ENCODE assay signal across 32 cellular contexts in genomic region chr18:63986885-63987284, GRCh38. TPM values are rescaled to one million over a fixed set of nuclear protein-coding genes. Genes with fewer than 3 reads are reported as not detected.
"Had no signal": no experiment of that assay in that cellular context is flagged by ENCODE, and none has a peak within 500 bp of the region (broad histone marks: within the 10 kb centered on the region; RNA-seq: fewer than 3 reads in every experiment).

No MANE protein-coding gene starts in this region.

- H3K4me3 ChIP-seq: left ventricle myocardium inferior, lung, pancreas, prostate gland, sigmoid colon, stomach, testis, thyroid gland, transverse colon, upper lobe of left lung, vagina had no signal

- H3K4me1 Mint-ChIP-seq: stimulated activated naive B cell treated with anti-CD40 and anti-IgM and Interleukin-4, amounts not matched to agents 10 μg/mL and 1 μg/mL and 100 μg/mL, for 72 hours had no signal

- H3K27me3 ChIP-seq: pancreas, sigmoid colon, stomach, testis, thyroid gland, transverse colon, upper lobe of left lung, vagina had no signal

- H3K9me3 Mint-ChIP-seq: mesothelial cell of epicardium; naive thymus-derived CD4-positive, alpha-beta T cell; natural killer cell treated with Interleukin-12 subunit alpha and Interleukin-12 subunit beta and Interleukin-15 and Interleukin-18, amount 100 ng/mL, for 72 hours; neural crest cell; stimulated activated naive B cell treated with anti-CD40 and anti-IgM and Interleukin-4, amounts not matched to agents 10 μg/mL and 1 μg/mL and 100 μg/mL, for 72 hours had no signal

- H3K9me3 ChIP-seq: left ventricle myocardium inferior, pancreas, prostate gland, sigmoid colon, stomach, testis, thyroid gland, transverse colon, upper lobe of left lung, vagina had no signal

- ATAC-seq: naive thymus-derived CD4-positive, alpha-beta T cell; natural killer cell treated with Interleukin-12 subunit alpha and Interleukin-12 subunit beta and Interleukin-15 and Interleukin-18, amount 100 ng/mL, for 72 hours; pancreas; right cardiac atrium; stimulated activated naive B cell treated with anti-CD40 and anti-IgM and Interleukin-4, amounts not matched to agents 10 μg/mL and 1 μg/mL and 100 μg/mL, for 72 hours; stimulated activated naive CD8-positive, alpha-beta T cell treated with anti-CD3 and anti-CD28 coated beads, Interleukin-15, Interleukin-2, amounts not matched to agents 100 U/mL and 50 U/mL, for 24 hours had no signal

- H3K36me3 Mint-ChIP-seq: mesothelial cell of epicardium; natural killer cell treated with Interleukin-12 subunit alpha and Interleukin-12 subunit beta and Interleukin-15 and Interleukin-18, amount 100 ng/mL, for 72 hours had no signal

- H3K4me1 ChIP-seq: left ventricle myocardium inferior, pancreas, prostate gland, sigmoid colon, stomach, testis, thyroid gland, transverse colon, upper lobe of left lung, vagina had no signal

- H3K4me3 Mint-ChIP-seq: mesothelial cell of epicardium; naive thymus-derived CD4-positive, alpha-beta T cell; natural killer cell treated with Interleukin-12 subunit alpha and Interleukin-12 subunit beta and Interleukin-15 and Interleukin-18, amount 100 ng/mL, for 72 hours; neural crest cell; stimulated activated naive B cell treated with anti-CD40 and anti-IgM and Interleukin-4, amounts not matched to agents 10 μg/mL and 1 μg/mL and 100 μg/mL, for 72 hours had no signal

- H3K27ac ChIP-seq: left ventricle myocardium inferior, pancreas, prostate gland, sigmoid colon, stomach, testis, thyroid gland, transverse colon, upper lobe of left lung, vagina had no signal

- H3K36me3 ChIP-seq: pancreas, prostate gland had no signal

- H3K27ac Mint-ChIP-seq: mesothelial cell of epicardium; naive thymus-derived CD4-positive, alpha-beta T cell; natural killer cell treated with Interleukin-12 subunit alpha and Interleukin-12 subunit beta and Interleukin-15 and Interleukin-18, amount 100 ng/mL, for 72 hours; stimulated activated naive B cell treated with anti-CD40 and anti-IgM and Interleukin-4, amounts not matched to agents 10 μg/mL and 1 μg/mL and 100 μg/mL, for 72 hours had no signal

- H3K27me3 Mint-ChIP-seq: naive thymus-derived CD4-positive, alpha-beta T cell; natural killer cell treated with Interleukin-12 subunit alpha and Interleukin-12 subunit beta and Interleukin-15 and Interleukin-18, amount 100 ng/mL, for 72 hours; stimulated activated naive B cell treated with anti-CD40 and anti-IgM and Interleukin-4, amounts not matched to agents 10 μg/mL and 1 μg/mL and 100 μg/mL, for 72 hours had no signal

- DNase-seq: hypothalamus; islet precursor cell; left ventricle myocardium inferior; mesendoderm; naive thymus-derived CD4-positive, alpha-beta T cell; nucleus accumbens; pancreas; posterior cingulate gyrus; retina; right cardiac atrium; sigmoid colon; stimulated activated CD4-positive, alpha-beta T cell treated with anti-CD3 and anti-CD28 coated beads, Interleukin-12 subunit alpha, Interleukin-12 subunit beta, amount 100 ng/mL, for 4 hours; stimulated activated CD4-positive, alpha-beta T cell treated with anti-CD3 and anti-CD28 coated beads, Interleukin-15, amount 100 ng/mL, for 24 hours; stimulated activated CD4-positive, alpha-beta T cell treated with anti-CD3 and anti-CD28 coated beads, Interleukin-2, amount 100 ng/mL, for 24 hours; stimulated activated CD4-positive, alpha-beta T cell treated with anti-CD3 and anti-CD28 coated beads, Interleukin-4, amount 100 ng/mL, for 1 hour; stimulated activated naive B cell treated with anti-CD40 and anti-IgM and Interleukin-4, amounts not matched to agents 10 μg/mL and 1 μg/mL and 100 μg/mL, for 72 hours; stimulated activated naive CD8-positive, alpha-beta T cell treated with anti-CD3 and anti-CD28 coated beads, Interleukin-15, Interleukin-2, amounts not matched to agents 100 U/mL and 50 U/mL, for 24 hours; stomach; testis; thyroid gland; transverse colon; upper lobe of left lung had no signal

- FAIRE-seq: pancreas had no signal

RNA-seq across cellular contexts. Expression of gene HMSD, which starts 37.8 kb away (rescaled TPM):
- total RNA-seq: kidney epithelial cell, left ventricle myocardium inferior, mononuclear cell, prostate gland, sigmoid colon, skeletal muscle tissue, stomach, vagina had no signal
- polyA plus RNA-seq: naive thymus-derived CD4-positive, alpha-beta T cell; urinary bladder had no signal
